In genomic region chr13:99821741-99822140, GRCh38 we compare ENCODE assay signal across 2 cellular contexts.
TF ChIP-seq lines count a peak whose summit lies in the region.

No MANE protein-coding gene starts in this region.

TF ChIP-seq in HepG2, 621 proteins besides CTCF, POLR2A, EP300 and RAD21:
- TF ChIP-seq MNT (IDR thresholded peaks at IDR 0.05) (peak; percentile 91), NRL (CRISPR knock-in tag; IDR thresholded peaks at IDR 0.05; ENCODE audit: borderline replicate concordance) (no peak)

TF ChIP-seq in H1, 55 proteins besides CTCF, POLR2A, EP300 and RAD21:
- TF ChIP-seq SIX5 (IDR thresholded peaks at IDR 0.05; ENCODE audit: low read depth, low read length) (no peak), SAP30 (IDR thresholded peaks at IDR 0.05; ENCODE audit: insufficient read depth, insufficient replicate concordance, low read length) (no peak), SP2 (IDR thresholded peaks at IDR 0.05; ENCODE audit: low read length) (no peak)
- TF ChIP-seq, protein P1, sequence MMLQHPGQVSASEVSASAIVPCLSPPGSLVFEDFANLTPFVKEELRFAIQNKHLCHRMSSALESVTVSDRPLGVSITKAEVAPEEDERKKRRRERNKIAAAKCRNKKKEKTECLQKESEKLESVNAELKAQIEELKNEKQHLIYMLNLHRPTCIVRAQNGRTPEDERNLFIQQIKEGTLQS (IDR thresholded peaks at IDR 0.05; ENCODE audit: insufficient read depth, low read depth, low read length), result no peak
